Comparison of ENCODE assay signal across 21 cellular contexts in genomic region chr16:9340402-9341095, GRCh38.
DNase-seq lines count a peak whose midpoint lies in the region; TF ChIP-seq lines count a peak whose summit lies in the region.
"Had no signal": no experiment of that assay in that cellular context is flagged by ENCODE, and none has a peak within 500 bp of the region (broad histone marks: within the 10 kb centered on the region; RNA-seq: fewer than 3 reads in every experiment).

No MANE protein-coding gene starts in this region.

- H3K4ac ChIP-seq in H9 (ENCODE audit: low read depth, low read length) = no peak overlapping the region

- CTCF ChIA-PET in A673 (lab: Charles Lee) (no interaction called here), Calu3 (lab: Charles Lee) (interaction anchor here (0.6 kb wide), 1 partner anchor 24 kb away, joined by 3 read pairs; no protein-coding TSS in a partner anchor)

- H2BK12ac ChIP-seq in H9 (ENCODE audit: insufficient read length, low read depth, low read length) = no peak overlapping the region

- H4K20me1 ChIP-seq in H9 (ENCODE audit: control insufficient read depth, insufficient read depth, insufficient read length) = no peaks in the 10 kb centered on the region

- H3K56ac ChIP-seq in H9 (ENCODE audit: insufficient read length, low read depth, low read length) = no peak overlapping the region

- no peak overlapping the region for H3K9ac ChIP-seq in H9 (ENCODE audit: extremely low read depth, insufficient read length, low read length)

- no peaks in the 10 kb centered on the region for H3K79me2 ChIP-seq in H9 (ENCODE audit: insufficient read depth, low read length)

- H3K79me1 ChIP-seq in H9 (ENCODE audit: insufficient read depth, low read depth, low read length, poor library complexity, severe bottlenecking) = no peaks in the 10 kb centered on the region

- H2BK5ac ChIP-seq in H9 (ENCODE audit: insufficient read length, low read length) = no peak overlapping the region

- no peak overlapping the region for H2BK20ac ChIP-seq in H9 (ENCODE audit: low read depth, low read length, poor library complexity, severe bottlenecking)

- H3K14ac ChIP-seq in H9 (ENCODE audit: insufficient read depth, low read length) = no peak overlapping the region

- BruUV-seq in A673 (replicated peaks; lab: Mats Ljungman, UMichigan) (no TSS peak), Calu3 (replicated peaks; lab: Mats Ljungman, UMichigan) (no TSS peak)

- TF ChIP-seq CTCF in A673 (conservative IDR thresholded peaks at IDR 0.05; ENCODE audit: low read depth, low read length) = no peak
- TF ChIP-seq CTCF in H9 (conservative IDR thresholded peaks at IDR 0.05) = no peak
- TF ChIP-seq CTCF in esophagus muscularis mucosa (IDR thresholded peaks at IDR 0.05) = no peak
- no peak for TF ChIP-seq CTCF in brain microvascular endothelial cell (IDR thresholded peaks at IDR 0.05; ENCODE audit: low read depth, low read length, missing control alignments)
- TF ChIP-seq CTCF in Calu3 (IDR thresholded peaks at IDR 0.05; ENCODE audit: unreplicated experiment) = no peak

- H3K27me3 Mint-ChIP-seq in H9 (ENCODE audit: low read depth) (no peaks in the 10 kb centered on the region; the same call in 1 of the 2 replicates), Calu3 (ENCODE audit: unreplicated experiment) (peaks cover 11% of the 10 kb centered on the region)

- H3K18ac ChIP-seq in H9 (ENCODE audit: insufficient read length, low read depth, low read length) = no peak overlapping the region

- H3K4me3 Mint-ChIP-seq in H9 (no peak overlapping the region), Calu3 (ENCODE audit: low read depth, unreplicated experiment) (no peak overlapping the region)
- H3K4me3 Mint-ChIP-seq: B cell had no signal

- POLR2A ChIA-PET in A673 (lab: Charles Lee; ENCODE audit: low non-redundant PET) = no interaction called here

- H3K36me3 Mint-ChIP-seq in H9 (ENCODE audit: insufficient read depth in 1 of 3, low read depth in 3 of 3) (no peaks in the 10 kb centered on the region), Calu3 (ENCODE audit: insufficient read depth, unreplicated experiment) (no peaks in the 10 kb centered on the region)
- H3K36me3 Mint-ChIP-seq: CD14-positive monocyte had no signal

- H3K27ac Mint-ChIP-seq in H9 (no peak overlapping the region), Calu3 (ENCODE audit: unreplicated experiment) (no peak overlapping the region)
- H3K27ac Mint-ChIP-seq: B cell, CD14-positive monocyte had no signal

- H3K23ac ChIP-seq in H9 (ENCODE audit: insufficient read length, low read depth, low read length) = no peak overlapping the region

- peak; percentile 24 for TF ChIP-seq EP300 in esophagus muscularis mucosa (IDR thresholded peaks at IDR 0.05)

- H3K27me3 ChIP-seq in A673 (replicated peaks; ENCODE audit: insufficient read depth, low read depth, low read length, poor library complexity) = no peaks in the 10 kb centered on the region
- no peaks in the 10 kb centered on the region for H3K27me3 ChIP-seq in H9 (ENCODE audit: insufficient read depth, low read length)
- no peaks in the 10 kb centered on the region for H3K27me3 ChIP-seq in esophagus muscularis mucosa
- H3K27me3 ChIP-seq in brain microvascular endothelial cell (replicated peaks) = no peaks in the 10 kb centered on the region

- no peaks in the 10 kb centered on the region for H3K23me2 ChIP-seq in H9 (ENCODE audit: insufficient read length, low read depth, low read length, poor library complexity, severe bottlenecking)

- no peak overlapping the region for H2BK120ac ChIP-seq in H9 (ENCODE audit: low read depth, low read length, poor library complexity, severe bottlenecking)

- in situ Hi-C loops in brain microvascular endothelial cell (cut with HindIII; ENCODE audit: low pct_ligation_motif_present, low sequenced_read_pairs) = no loop called here

- no peak overlapping the region for H4K8ac ChIP-seq in H9 (replicated peaks; ENCODE audit: insufficient read length, low read depth, low read length)

- H2BK15ac ChIP-seq in H9 (ENCODE audit: low read depth, low read length) = no peak overlapping the region

- intact Hi-C loops in A673 (cut with micrococcal nuclease; ENCODE audit: unreplicated experiment) = no loop called here
- intact Hi-C loops in esophagus muscularis mucosa (cut with DNase I) = no loop called here
- intact Hi-C loops in posterior cingulate gyrus (cut with DNase I) = no loop called here
- intact Hi-C loops in Calu3 (cut with micrococcal nuclease; ENCODE audit: unreplicated experiment) = no loop called here

- H3K27ac ChIP-seq in A673 (ENCODE audit: low read depth, low read length, poor library complexity, severe bottlenecking) (no peak overlapping the region), H9 (ENCODE audit: insufficient read length, low read depth, low read length) (no peak overlapping the region), esophagus muscularis mucosa (replicated peaks in 1 of 4) (peak overlapping the region in 1 of 4 donors; percentile 17), brain microvascular endothelial cell (no peak overlapping the region)
- H3K27ac ChIP-seq: SJSA1 had no signal

- H3K9me3 Mint-ChIP-seq in H9 (no peaks in the 10 kb centered on the region), Calu3 (ENCODE audit: low read depth, unreplicated experiment) (no peaks in the 10 kb centered on the region)

- DNase-seq in A673 (ENCODE audit: low spot score) (peak; percentile 4), H9 (peak; percentile 8), esophagus muscularis mucosa (ENCODE audit: extremely low spot score) (peak; percentile 57), posterior cingulate gyrus (peak in 6 of 10 donors; percentile 30 to 92 (median 67)), brain microvascular endothelial cell (no peak), NCI-H187 treated with DMSO at 0.1 percent for 48 hours (lab: John Stamatoyannopoulos, UW) (no peak), Calu3 (no peak)
- DNase-seq: DMS79 treated with DMSO at 0.1 percent for 48 hours, MG63, NCI-H1048, NCI-H1417 treated with DMSO at 0.1 percent for 48 hours, NCI-H187, NCI-H2107, NCI-H2227 treated with DMSO at 0.1 percent for 48 hours, NCI-H510A treated with DMSO at 0.1 percent for 48 hours, NCI-H748 treated with DMSO at 0.1 percent for 48 hours, OCI-M1 had no signal

- TF ChIP-seq POLR2A in esophagus muscularis mucosa (IDR thresholded peaks at IDR 0.05; ENCODE audit: low read depth) = no peak

- H4K91ac ChIP-seq in H9 (ENCODE audit: insufficient read length, low read depth, low read length) = no peak overlapping the region

- no peaks in the 10 kb centered on the region for H3K36me3 ChIP-seq in A673 (ENCODE audit: insufficient read depth, low read length, poor library complexity, severe bottlenecking)
- H3K36me3 ChIP-seq in esophagus muscularis mucosa = no peaks in the 10 kb centered on the region
- H3K36me3 ChIP-seq in brain microvascular endothelial cell (replicated peaks) = no peaks in the 10 kb centered on the region
- H3K36me3 ChIP-seq: MG63, SJSA1 had no signal

- no peak overlapping the region for H4K5ac ChIP-seq in H9 (ENCODE audit: insufficient read length, low read depth, low read length)

- H3K4me1 ChIP-seq in A673 (ENCODE audit: insufficient read depth, low read length, poor library complexity, severe bottlenecking) = no peaks in the 10 kb centered on the region
- peaks cover 4% of the 10 kb centered on the region; the same call in 1 of the 2 replicates for H3K4me1 ChIP-seq in H9 (ENCODE audit: insufficient read depth, low read length)
- H3K4me1 ChIP-seq in esophagus muscularis mucosa = peaks cover 13 to 54% (median 41%) of the 10 kb centered on the region in 4 donors
- H3K4me1 ChIP-seq: SJSA1 had no signal

- H3T11ph ChIP-seq in H9 (ENCODE audit: low read length) = no peak overlapping the region

- H3K4me3 ChIP-seq in A673 (ENCODE audit: low read depth, low read length, poor library complexity, severe bottlenecking) = no peak overlapping the region
- no peak overlapping the region for H3K4me3 ChIP-seq in esophagus muscularis mucosa
- H3K4me3 ChIP-seq in brain microvascular endothelial cell (ENCODE audit: low read depth, low read length) = no peak overlapping the region
- H3K4me3 ChIP-seq: K562, MG63, SJSA1 had no signal

- no peak overlapping the region for H2AFZ ChIP-seq in H9 (ENCODE audit: low read length)

- peaks cover 7 to 9% of the 10 kb centered on the region in 2 experiments for H3K4me1 Mint-ChIP-seq in H9
- H3K4me1 Mint-ChIP-seq in Calu3 (ENCODE audit: low read depth, unreplicated experiment) = no peaks in the 10 kb centered on the region
- H3K4me1 Mint-ChIP-seq: B cell had no signal

- no peak overlapping the region for H2AK5ac ChIP-seq in H9 (ENCODE audit: insufficient read length, low read length)

- H3K4me2 ChIP-seq in H9 (ENCODE audit: insufficient read depth, insufficient read length, low read length) = no peak overlapping the region

- WGBS in H9 (ENCODE audit: extremely low coverage, insufficient read length, low lambda C conversion rate) = no CpG with 5 or more reads among the region's 15 CpGs
- 56% methylated on average over 15 of the region's 15 CpGs for WGBS in esophagus muscularis mucosa

- H3K9me3 ChIP-seq in A673 (ENCODE audit: low read depth, low read length, poor library complexity, severe bottlenecking) (no peaks in the 10 kb centered on the region), H9 (ENCODE audit: control insufficient read depth, low read depth, low read length) (no peaks in the 10 kb centered on the region), esophagus muscularis mucosa (no peaks in the 10 kb centered on the region)
- H3K9me3 ChIP-seq: MG63, SJSA1 had no signal

Comparison
In these comparisons a context has a peak if more than half of its experiments do, and no peak if none do; other contexts are left out.
1. DNase-seq: peak in A673 (single experiment), H9 (single experiment), esophagus muscularis mucosa (single experiment) and posterior cingulate gyrus (6 of 10); none in brain microvascular endothelial cell (single experiment), NCI-H187 treated with DMSO at 0.1 percent for 48 hours (single experiment) and Calu3 (single experiment).